ENCODE assay signal across 1 cellular context in the genomic region with DNA sequence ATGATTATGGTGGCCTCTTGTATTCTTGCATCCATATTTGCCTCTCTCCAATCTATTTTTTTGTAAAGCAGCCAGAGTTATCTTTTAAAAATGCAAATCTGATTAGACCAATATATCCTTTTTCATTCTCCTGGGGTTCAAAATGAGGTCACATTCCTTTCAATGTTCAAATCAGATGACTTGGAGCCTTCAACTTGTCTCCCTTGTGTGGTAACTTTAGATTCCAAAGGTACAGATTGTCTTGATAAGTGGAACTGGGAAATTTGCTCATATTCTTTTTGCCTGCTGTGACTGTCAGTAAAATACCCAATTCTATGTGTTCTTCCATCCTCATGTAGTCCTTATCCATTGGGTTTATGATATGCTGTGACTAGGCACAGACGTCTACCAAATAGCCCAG.
A peak's percentile ranks its signal among the peaks of the same experiment; 100 is the strongest.
TF ChIP-seq lines count a peak whose summit lies in the region.

No MANE protein-coding gene starts in this region.

TF ChIP-seq in HepG2, 621 proteins besides CTCF, POLR2A, EP300 and RAD21 (continued from another document):
- TF ChIP-seq, protein P1, sequence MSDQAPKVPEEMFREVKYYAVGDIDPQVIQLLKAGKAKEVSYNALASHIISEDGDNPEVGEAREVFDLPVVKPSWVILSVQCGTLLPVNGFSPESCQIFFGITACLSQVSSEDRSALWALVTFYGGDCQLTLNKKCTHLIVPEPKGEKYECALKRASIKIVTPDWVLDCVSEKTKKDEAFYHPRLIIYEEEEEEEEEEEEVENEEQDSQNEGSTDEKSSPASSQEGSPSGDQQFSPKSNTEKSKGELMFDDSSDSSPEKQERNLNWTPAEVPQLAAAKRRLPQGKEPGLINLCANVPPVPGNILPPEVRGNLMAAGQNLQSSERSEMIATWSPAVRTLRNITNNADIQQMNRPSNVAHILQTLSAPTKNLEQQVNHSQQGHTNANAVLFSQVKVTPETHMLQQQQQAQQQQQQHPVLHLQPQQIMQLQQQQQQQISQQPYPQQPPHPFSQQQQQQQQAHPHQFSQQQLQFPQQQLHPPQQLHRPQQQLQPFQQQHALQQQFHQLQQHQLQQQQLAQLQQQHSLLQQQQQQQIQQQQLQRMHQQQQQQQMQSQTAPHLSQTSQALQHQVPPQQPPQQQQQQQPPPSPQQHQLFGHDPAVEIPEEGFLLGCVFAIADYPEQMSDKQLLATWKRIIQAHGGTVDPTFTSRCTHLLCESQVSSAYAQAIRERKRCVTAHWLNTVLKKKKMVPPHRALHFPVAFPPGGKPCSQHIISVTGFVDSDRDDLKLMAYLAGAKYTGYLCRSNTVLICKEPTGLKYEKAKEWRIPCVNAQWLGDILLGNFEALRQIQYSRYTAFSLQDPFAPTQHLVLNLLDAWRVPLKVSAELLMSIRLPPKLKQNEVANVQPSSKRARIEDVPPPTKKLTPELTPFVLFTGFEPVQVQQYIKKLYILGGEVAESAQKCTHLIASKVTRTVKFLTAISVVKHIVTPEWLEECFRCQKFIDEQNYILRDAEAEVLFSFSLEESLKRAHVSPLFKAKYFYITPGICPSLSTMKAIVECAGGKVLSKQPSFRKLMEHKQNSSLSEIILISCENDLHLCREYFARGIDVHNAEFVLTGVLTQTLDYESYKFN (CRISPR knock-in tag; conservative IDR thresholded peaks at IDR 0.05): no peak
- TF ChIP-seq KLF9 (CRISPR knock-in tag; IDR thresholded peaks at IDR 0.05; ENCODE audit: low read depth) (no peak), HNF4A (CRISPR knock-in tag; IDR thresholded peaks at IDR 0.05) (peak; percentile 36; the same call in 1 of the 2 replicates), RARA (CRISPR knock-in tag; IDR thresholded peaks at IDR 0.05) (peak; percentile 34; the same call in 1 of the 2 replicates), ZNF496 (CRISPR knock-in tag; IDR thresholded peaks at IDR 0.05; ENCODE audit: insufficient replicate concordance) (no peak), ZNF558 (CRISPR knock-in tag; IDR thresholded peaks at IDR 0.05; ENCODE audit: borderline replicate concordance) (no peak), ZSCAN20 (CRISPR knock-in tag; IDR thresholded peaks at IDR 0.05; ENCODE audit: borderline replicate concordance) (no peak)
